16 cellular contexts compared by ENCODE assay signal in genomic region chr1:224696891-224697765, GRCh38.
DNase-seq lines count a peak whose midpoint lies in the region; ATAC-seq and TF ChIP-seq lines count a peak whose summit lies in the region.
"Had no signal": no experiment of that assay in that cellular context is flagged by ENCODE, and none has a peak within 500 bp of the region (broad histone marks: within the 10 kb centered on the region; RNA-seq: fewer than 3 reads in every experiment).

No MANE protein-coding gene starts in this region.

- no peaks in the 10 kb centered on the region for H3K9me3 ChIP-seq in AG04450 (ENCODE audit: control insufficient read depth, insufficient read depth, low read length)

- H3K4me3 Mint-ChIP-seq in HFFc6, result no peak overlapping the region
- H3K4me3 Mint-ChIP-seq: activated naive CD4-positive, alpha-beta T cell treated with anti-CD3 and anti-CD28 coated beads for 36 hours; naive B cell had no signal

- H3K27ac ChIP-seq in AG04450 (ENCODE audit: low read depth, low read length), result no peak overlapping the region
- no peak overlapping the region for H3K27ac ChIP-seq in foreskin keratinocyte

- TF ChIP-seq CTCF in AG04450 (IDR thresholded peaks at IDR 0.05; ENCODE audit: low read depth, low read length), result no peak
- TF ChIP-seq CTCF in HFFc6 (IDR thresholded peaks at IDR 0.05), result peak; percentile 31; the same call in 1 of the 2 replicates
- no peak for TF ChIP-seq CTCF in foreskin keratinocyte (conservative IDR thresholded peaks at IDR 0.05)

- in situ Hi-C loops in G401 (cut with HindIII; ENCODE audit: low sequenced_read_pairs), result no loop called here

- H3K4me1 ChIP-seq in foreskin keratinocyte, result no peaks in the 10 kb centered on the region

- no peaks in the 10 kb centered on the region for H3K27me3 ChIP-seq in AG04450 (ENCODE audit: control insufficient read depth, insufficient read depth, low read length)
- no peaks in the 10 kb centered on the region for H3K27me3 ChIP-seq in foreskin keratinocyte
- H3K27me3 ChIP-seq: dorsolateral prefrontal cortex had no signal

- peak overlapping the region; percentile 39 for H3K27ac Mint-ChIP-seq in HFFc6
- H3K27ac Mint-ChIP-seq: activated naive CD4-positive, alpha-beta T cell treated with anti-CD3 and anti-CD28 coated beads for 36 hours; naive B cell had no signal

- H3K4me3 ChIP-seq in AG04450 (ENCODE audit: low read depth, low read length), result no peak overlapping the region
- H3K4me3 ChIP-seq: GM12878, smooth muscle cell had no signal

- H3K4me1 Mint-ChIP-seq in HFFc6 (ENCODE audit: low read depth), result peaks cover 28% of the 10 kb centered on the region
- H3K4me1 Mint-ChIP-seq: naive B cell had no signal

- DNase-seq in AG04450 (ENCODE audit: low read depth, low spot score) (peak; percentile 61), HFFc6 (peak; percentile 67), foreskin keratinocyte (peak in 1 of 2 donors; percentile 29), NCI-H1694 (lab: John Stamatoyannopoulos, UW) (no peak), mucosa of gallbladder (ENCODE audit: low spot score) (no peak), G401 (ENCODE audit: low spot score) (no peak)
- DNase-seq: activated CD4-positive, alpha-beta T cell treated with anti-CD3 and anti-CD28 coated beads, Interleukin-2, amount 50 U/mL, for 4 hours; activated naive CD4-positive, alpha-beta T cell treated with anti-CD3 and anti-CD28 coated beads for 36 hours; naive B cell; NCI-H526; stimulated activated CD8-positive, alpha-beta memory T cell treated with anti-CD3 and anti-CD28 coated beads, Interleukin-4, amount 100 ng/mL, for 48 hours had no signal

- POLR2A ChIA-PET in AG04450 (lab: Yijun Ruan, JAX), result no interaction called here

- peaks cover 37% of the 10 kb centered on the region for H3K36me3 Mint-ChIP-seq in HFFc6 (ENCODE audit: low read depth)
- H3K36me3 Mint-ChIP-seq: naive B cell had no signal

- ATAC-seq in SK-N-SH treated with all-trans-retinoic acid at 6 μM for 48 hours (peak; percentile 66), foreskin keratinocyte (peak; percentile 35), HG02759 (IDR thresholded peaks at IDR 0.05; ENCODE audit: unreplicated experiment) (no peak)
- ATAC-seq: GM12878 had no signal

- peaks cover 1% of the 10 kb centered on the region; the same call in 1 of the 2 replicates for H3K27me3 Mint-ChIP-seq in HFFc6 (ENCODE audit: insufficient read depth)

- CTCF ChIA-PET in AG04450 (lab: Charles Lee), result interaction anchor here (1.6 kb wide), 1 partner anchor 155 kb away, joined by 4 read pairs; no protein-coding TSS in a partner anchor

- H3K9me3 Mint-ChIP-seq in HFFc6, result no peaks in the 10 kb centered on the region
- H3K9me3 Mint-ChIP-seq: activated naive CD4-positive, alpha-beta T cell treated with anti-CD3 and anti-CD28 coated beads for 36 hours; naive B cell had no signal

TF ChIP-seq in SK-N-SH treated with all-trans-retinoic acid at 6 μM for 48 hours, 23 proteins besides CTCF, POLR2A, EP300 and RAD21:
- TF ChIP-seq ESRRG (CRISPR knock-in tag; IDR thresholded peaks at IDR 0.05) (no peak), ZFP30 (CRISPR knock-in tag; IDR thresholded peaks at IDR 0.05) (no peak)

Comparison
In these comparisons a context has a peak if more than half of its experiments do, and no peak if none do; other contexts are left out.
1. DNase-seq: peak in AG04450 (single experiment) and HFFc6 (single experiment); none in NCI-H1694 (single experiment), mucosa of gallbladder (single experiment) and G401 (single experiment).